In genomic region chr20:8876381-8876780, GRCh38 we compare ENCODE assay signal across 21 cellular contexts.
"Had no signal": no experiment of that assay in that cellular context is flagged by ENCODE, and none has a peak within 500 bp of the region (broad histone marks: within the 10 kb centered on the region; RNA-seq: fewer than 3 reads in every experiment).

No MANE protein-coding gene starts in this region.

- H3K27ac ChIP-seq: coronary artery, heart left ventricle, left ventricle myocardium inferior, lower lobe of right lung, neutrophil, right atrium auricular region had no signal

- ATAC-seq: heart left ventricle; lower lobe of right lung; naive thymus-derived CD8-positive, alpha-beta T cell had no signal

- H3K9me3 ChIP-seq: heart left ventricle, left ventricle myocardium inferior, lower lobe of right lung, neutrophil, right atrium auricular region, sigmoid colon had no signal

- H3K36me3 ChIP-seq: heart left ventricle, left ventricle myocardium inferior, lower lobe of right lung, neutrophil, right atrium auricular region, sigmoid colon had no signal

- H3K27me3 Mint-ChIP-seq: memory B cell; naive thymus-derived CD8-positive, alpha-beta T cell had no signal

- H3K9me3 Mint-ChIP-seq: endodermal cell; memory B cell; mesothelial cell of epicardium; naive thymus-derived CD8-positive, alpha-beta T cell had no signal

- H3K27me3 ChIP-seq: heart left ventricle, neutrophil, right atrium auricular region, sigmoid colon had no signal

- H3K4me3 Mint-ChIP-seq: endodermal cell; memory B cell; mesothelial cell of epicardium; naive thymus-derived CD8-positive, alpha-beta T cell had no signal

- H3K4me1 ChIP-seq: heart left ventricle, left ventricle myocardium inferior, lower lobe of right lung, right atrium auricular region had no signal

- H3K27ac Mint-ChIP-seq: endodermal cell; memory B cell; mesothelial cell of epicardium; naive thymus-derived CD8-positive, alpha-beta T cell had no signal

- H3K4me3 ChIP-seq: coronary artery, heart left ventricle, left ventricle myocardium inferior, lower lobe of right lung, right atrium auricular region, sigmoid colon had no signal

- DNase-seq: effector CD4-positive, alpha-beta T cell; endodermal cell; erythroblast; foreskin melanocyte; heart left ventricle; hypothalamus; islet precursor cell; left ventricle myocardium inferior; lower lobe of right lung; naive thymus-derived CD8-positive, alpha-beta T cell; posterior cingulate gyrus; sigmoid colon; small intestine; stimulated activated CD4-positive, alpha-beta T cell treated with anti-CD3 and anti-CD28 coated beads, Interleukin-12 subunit alpha, Interleukin-12 subunit beta, amount 100 ng/mL, for 4 hours; stimulated activated naive CD4-positive, alpha-beta T cell; trophoblast cell had no signal

- H3K36me3 Mint-ChIP-seq: memory B cell, mesothelial cell of epicardium had no signal

- H3K4me1 Mint-ChIP-seq: endodermal cell; memory B cell; naive thymus-derived CD8-positive, alpha-beta T cell had no signal
